ENCODE assay signal across 8 cellular contexts in the genomic region with DNA sequence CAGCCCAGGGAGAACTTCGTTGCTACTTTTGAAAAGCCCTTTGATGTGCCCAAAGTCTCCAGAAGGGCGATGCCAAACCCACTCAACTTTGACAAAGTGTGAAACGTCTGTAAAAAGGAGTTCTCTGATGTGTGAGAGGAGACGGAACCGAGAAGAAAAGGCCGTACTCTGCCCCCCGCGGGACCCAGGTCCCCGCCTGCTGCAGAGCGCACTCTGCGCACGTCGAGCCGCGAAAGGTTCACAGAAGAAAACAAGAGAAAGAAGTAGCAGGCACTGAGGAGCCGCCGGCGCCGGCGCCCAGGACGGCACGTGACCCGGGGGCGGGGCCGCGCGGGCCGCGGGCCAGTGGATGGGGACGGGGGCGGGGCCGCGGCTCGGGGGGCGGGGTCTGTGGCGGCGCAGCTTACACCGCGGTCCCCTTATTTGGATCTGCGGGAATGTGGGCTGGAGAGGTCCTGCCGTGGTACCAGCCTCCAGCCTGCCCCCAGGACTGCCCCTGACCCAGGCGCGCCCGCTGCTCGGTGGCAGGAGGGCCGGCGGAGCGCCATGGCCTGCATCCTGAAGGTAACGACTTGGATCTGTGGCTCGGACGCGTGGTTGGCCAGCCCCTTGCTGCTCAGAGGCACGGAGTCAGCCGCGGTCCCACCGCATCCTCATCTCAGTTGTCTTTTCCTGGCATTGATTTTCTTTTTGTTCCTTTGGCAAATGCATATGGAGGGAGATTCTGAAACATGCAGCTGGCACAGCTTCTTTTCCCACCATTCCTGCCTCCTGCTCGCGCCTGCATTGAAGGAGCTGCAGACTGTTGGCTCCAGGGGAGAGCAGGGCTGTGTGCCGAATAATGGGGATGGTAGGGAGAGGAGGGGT. TPM values are rescaled to one million over a fixed set of nuclear protein-coding genes. Genes with fewer than 3 reads are reported as not detected.
DNase-seq lines count a peak whose midpoint lies in the region; ATAC-seq and TF ChIP-seq lines count a peak whose summit lies in the region.

Gene ST6GALNAC3 (plus strand): TSS at position 426 of the 867 bp plus-strand sequence.

- peak within 1 kb of the TSS; percentile 93 for H3K4me3 Mint-ChIP-seq in CD4-positive, alpha-beta T cell

- H3K27ac Mint-ChIP-seq in CD4-positive, alpha-beta T cell, result peak within 1 kb of the TSS; percentile 79
- peak within 1 kb of the TSS in 1 of 2 donors; percentile 31 for H3K27ac Mint-ChIP-seq in activated naive CD4-positive, alpha-beta T cell treated with anti-CD3 and anti-CD28 coated beads, Interleukin-2, amount 50 U/mL, for 72 hours

- no peaks in the 10 kb centered on the region for H3K9me3 ChIP-seq in CD4-positive, alpha-beta T cell (ENCODE audit: control insufficient read depth, low read length)
- no peaks in the 10 kb centered on the region for H3K9me3 ChIP-seq in SJSA1 (replicated peaks)
- no peaks in the 10 kb centered on the region for H3K9me3 ChIP-seq in osteoblast (ENCODE audit: low read depth, low read length)

- intact Hi-C loops in CD4-positive, alpha-beta T cell (cut with DNase I, micrococcal nuclease), result loop anchor here in 1 of 2 experiments (5.0 to 10.0 kb wide), 9 partner anchors 210 to 1930 kb away; partner anchors contain the start of genes ACADM, DNAJB4, FPGT and LRRIQ3

- peaks cover 23% of the 10 kb centered on the region for H3K4me1 Mint-ChIP-seq in CD4-positive, alpha-beta T cell (ENCODE audit: low read depth)

- peak within 1 kb of the TSS; percentile 87 for H3K4me2 ChIP-seq in osteoblast (ENCODE audit: insufficient read depth, low read length)

- no peaks in the 10 kb centered on the region for H3K79me2 ChIP-seq in osteoblast (ENCODE audit: insufficient read depth, low read length)

- no peaks in the 10 kb centered on the region for H3K9me3 Mint-ChIP-seq in CD4-positive, alpha-beta T cell
- H3K9me3 Mint-ChIP-seq in activated naive CD4-positive, alpha-beta T cell treated with anti-CD3 and anti-CD28 coated beads, Interleukin-2, amount 50 U/mL, for 72 hours, result no peaks in the 10 kb centered on the region

- no peak within 1 kb of the TSS for H3K27ac ChIP-seq in CD4-positive, alpha-beta T cell (ENCODE audit: low read depth, low read length)
- peak within 1 kb of the TSS; percentile 57 for H3K27ac ChIP-seq in SJSA1
- H3K27ac ChIP-seq in osteoblast (ENCODE audit: low read depth, low read length), result no peak within 1 kb of the TSS
- peak within 1 kb of the TSS; percentile 77 for H3K27ac ChIP-seq in temporal lobe (ENCODE audit: low read depth, low read length)

- peak within 1 kb of the TSS; percentile 88 for H2AFZ ChIP-seq in osteoblast (ENCODE audit: low read length)

- no peaks in the 10 kb centered on the region for H4K20me1 ChIP-seq in osteoblast (ENCODE audit: insufficient read depth, low read length)

- H3K4me3 ChIP-seq in SJSA1 (peak within 1 kb of the TSS; percentile 60), osteoblast (ENCODE audit: insufficient read depth, low read length) (peak within 1 kb of the TSS; percentile 70)

- no peaks in the 10 kb centered on the region for H3K36me3 Mint-ChIP-seq in CD4-positive, alpha-beta T cell (ENCODE audit: low read depth)
- H3K36me3 Mint-ChIP-seq in activated naive CD4-positive, alpha-beta T cell treated with anti-CD3 and anti-CD28 coated beads, Interleukin-2, amount 50 U/mL, for 72 hours, result no peaks in the 10 kb centered on the region

- no peaks in the 10 kb centered on the region for H3K36me3 ChIP-seq in SJSA1
- H3K36me3 ChIP-seq in osteoblast (ENCODE audit: insufficient read depth, low read length), result no peaks in the 10 kb centered on the region

- H3K27me3 Mint-ChIP-seq in CD4-positive, alpha-beta T cell, result no peaks in the 10 kb centered on the region

- TF ChIP-seq CTCF in CD4-positive, alpha-beta T cell (IDR thresholded peaks at IDR 0.05), result no peak
- TF ChIP-seq CTCF in osteoblast (IDR thresholded peaks at IDR 0.05; ENCODE audit: extremely low read depth, low read depth, low read length), result no peak

- POLR2A ChIA-PET in CD4-positive, alpha-beta T cell (lab: Charles Lee), result no interaction called here

- H3K27me3 ChIP-seq in CD4-positive, alpha-beta T cell (ENCODE audit: control insufficient read depth, insufficient read depth, low read length), result no peaks in the 10 kb centered on the region
- H3K27me3 ChIP-seq in SJSA1 (replicated peaks) (no peaks in the 10 kb centered on the region), osteoblast (ENCODE audit: insufficient read depth, low read length) (no peaks in the 10 kb centered on the region)

- peak; percentile 96 for ATAC-seq in CD4-positive, alpha-beta T cell (ENCODE audit: poor library complexity)
- ATAC-seq in GM19455 (IDR thresholded peaks at IDR 0.05; ENCODE audit: unreplicated experiment) (peak; percentile 89), HG03565 (IDR thresholded peaks at IDR 0.05; ENCODE audit: unreplicated experiment) (peak; percentile 71)
- peak; percentile 93 to 98 for ATAC-seq in activated naive CD4-positive, alpha-beta T cell treated with anti-CD3 and anti-CD28 coated beads, Interleukin-2, amount 50 U/mL, for 72 hours

- DNase-seq in CD4-positive, alpha-beta T cell, result peak; percentile 59 to 82 (median 71)
- DNase-seq in SJSA1 (ENCODE audit: low read depth in 1 of 2, low spot score in 2 of 2), result peak; percentile 72 to 75
- DNase-seq in activated naive CD4-positive, alpha-beta T cell treated with anti-CD3 and anti-CD28 coated beads, Interleukin-2, amount 50 U/mL, for 72 hours (ENCODE audit: low spot score in 2 of 2), result peak; percentile 78 to 83
- DNase-seq in glomerular visceral epithelial cell (ENCODE audit: extremely low spot score), result peak; percentile 61
- DNase-seq in osteoblast (ENCODE audit: insufficient read length, low spot score, missing footprints), result peak; percentile 89

- CTCF ChIA-PET in CD4-positive, alpha-beta T cell (lab: Charles Lee), result no interaction called here

- peaks cover 30% of the 10 kb centered on the region for H3K4me1 ChIP-seq in SJSA1 (replicated peaks)
- peaks cover 6% of the 10 kb centered on the region for H3K4me1 ChIP-seq in osteoblast (ENCODE audit: insufficient read depth, low read length)

RNA-seq across cellular contexts. Expression of gene ST6GALNAC3, which starts in this region (rescaled TPM):
- 1 to 10 TPM in 1 of 2 experiments, under 1 TPM in 1; 0.77 to 1.3 TPM for total RNA-seq in CD4-positive, alpha-beta T cell
- total RNA-seq in SJSA1 (2014; rRNA removed; shearing (Covaris generic)), result 3.4 and 5.1 TPM in 2 replicates
- 1 to 10 TPM; 1.4 to 3.8 TPM for total RNA-seq in activated naive CD4-positive, alpha-beta T cell treated with anti-CD3 and anti-CD28 coated beads, Interleukin-2, amount 50 U/mL, for 72 hours
- total RNA-seq in osteoblast (under 0.01 TPM in 1 of 2 replicates, not detected in the other), temporal lobe (11.6 TPM)

Comparison
In these comparisons a context has a peak if more than half of its experiments do, and no peak if none do; other contexts are left out.
1. Peak in DNase-seq, H3K4me3 ChIP-seq and H3K4me2 ChIP-seq in osteoblast; RNA of the gene not detected or under 1 TPM.
2. H3K27ac ChIP-seq: peak in SJSA1 (single experiment) and temporal lobe (single experiment); none in CD4-positive, alpha-beta T cell (single experiment) and osteoblast (single experiment).
3. Peak in every context shown above with its lines, with median percentiles within 50 percentile points of each other: ATAC-seq and DNase-seq.